Comparison of ENCODE assay signal across 15 cellular contexts in genomic region chr2:176934869-176935415, GRCh38.
DNase-seq lines count a peak whose midpoint lies in the region; ATAC-seq, FAIRE-seq and TF ChIP-seq lines count a peak whose summit lies in the region.
"Had no signal": no experiment of that assay in that cellular context is flagged by ENCODE, and none has a peak within 500 bp of the region (broad histone marks: within the 10 kb centered on the region; RNA-seq: fewer than 3 reads in every experiment).

No MANE protein-coding gene starts in this region.

- ATAC-seq in WTC11 (peak; percentile 55), HG02870 (IDR thresholded peaks at IDR 0.05; ENCODE audit: unreplicated experiment) (no peak)

- peaks cover 5% of the 10 kb centered on the region for H3K4me1 Mint-ChIP-seq in WTC11

- H3K4me3 Mint-ChIP-seq in WTC11: no peak overlapping the region

- TF ChIP-seq POLR2A in uterus (IDR thresholded peaks at IDR 0.05): no peak

- POLR2A ChIA-PET in WTC11 (lab: Charles Lee): no interaction called here

- CTCF ChIA-PET in WTC11 (lab: Charles Lee): no interaction called here

- H3K27ac Mint-ChIP-seq in WTC11: no peak overlapping the region

- FAIRE-seq in GM18507 (lab: Jason Lieb, UNC): peak; percentile 48
- FAIRE-seq: H1 had no signal

- intact Hi-C loops in uterus (cut with DNase I; ENCODE audit: low total_unique reads): no loop called here

- no peaks in the 10 kb centered on the region for H3K27me3 ChIP-seq in uterus

- H3K4me3 ChIP-seq in fibroblast of villous mesenchyme (ENCODE audit: low read depth, low read length) (no peak overlapping the region), uterus (no peak overlapping the region)

- DNase-seq in GM18507 (ENCODE audit: extremely low spot score, insufficient read length, low read depth): no peak
- DNase-seq in WTC11 (ENCODE audit: low spot score): no peak
- peak; percentile 14 for DNase-seq in fibroblast of villous mesenchyme (ENCODE audit: low read depth)
- DNase-seq in uterus: peak; percentile 17 to 29
- DNase-seq in activated CD4-positive, alpha-beta T cell treated with anti-CD3 and anti-CD28 coated beads for 48 hours: no peak
- DNase-seq in putamen (ENCODE audit: low spot score): no peak
- DNase-seq: ACHN, GDM1, NCI-H1417, NCI-H187, NCI-H345, NCI-H526 had no signal

- H3K27me3 Mint-ChIP-seq in WTC11 (ENCODE audit: low read depth): no peaks in the 10 kb centered on the region

- no peaks in the 10 kb centered on the region for H3K9me3 Mint-ChIP-seq in WTC11

- no peaks in the 10 kb centered on the region for H3K36me3 ChIP-seq in uterus

- no peaks in the 10 kb centered on the region for H3K36me3 Mint-ChIP-seq in WTC11

- no peaks in the 10 kb centered on the region for H3K4me1 ChIP-seq in uterus

- no peaks in the 10 kb centered on the region for H3K9me3 ChIP-seq in uterus

- no peak overlapping the region for H3K27ac ChIP-seq in uterus
- H3K27ac ChIP-seq: KMS-11 had no signal

- TF ChIP-seq CTCF in WTC11 (IDR thresholded peaks at IDR 0.05): no peak
- no peak for TF ChIP-seq CTCF in fibroblast of villous mesenchyme (IDR thresholded peaks at IDR 0.05; ENCODE audit: insufficient read depth, low read depth, low read length)
- TF ChIP-seq CTCF in uterus (IDR thresholded peaks at IDR 0.05): no peak

TF ChIP-seq in WTC11, 78 proteins besides CTCF, POLR2A, EP300 and RAD21:
- TF ChIP-seq ZNF281 (CRISPR knock-in tag; IDR thresholded peaks at IDR 0.05): no peak
- no peak for TF ChIP-seq FOXP4 (CRISPR knock-in tag; IDR thresholded peaks at IDR 0.05)
- TF ChIP-seq OVOL2 (CRISPR knock-in tag; IDR thresholded peaks at IDR 0.05; ENCODE audit: borderline replicate concordance): no peak
- TF ChIP-seq TP53 (CRISPR knock-in tag; IDR thresholded peaks at IDR 0.05): no peak
- TF ChIP-seq ZNF425 (CRISPR knock-in tag; conservative IDR thresholded peaks at IDR 0.05): no peak
- no peak for TF ChIP-seq MYBL2 (CRISPR knock-in tag; IDR thresholded peaks at IDR 0.05)
- no peak for TF ChIP-seq ZNF671 (CRISPR knock-in tag; IDR thresholded peaks at IDR 0.05)
- TF ChIP-seq ZNF138 (CRISPR knock-in tag; conservative IDR thresholded peaks at IDR 0.05): no peak
- TF ChIP-seq ETV6 (CRISPR knock-in tag; IDR thresholded peaks at IDR 0.05): no peak
- no peak for TF ChIP-seq GABPB1 (CRISPR knock-in tag; IDR thresholded peaks at IDR 0.05)
- TF ChIP-seq GRHL2 (CRISPR knock-in tag; IDR thresholded peaks at IDR 0.05; ENCODE audit: insufficient replicate concordance, severe bottlenecking): no peak
- TF ChIP-seq TCF7 (CRISPR knock-in tag; IDR thresholded peaks at IDR 0.05; ENCODE audit: low read depth): no peak
- TF ChIP-seq SMAD3 (CRISPR knock-in tag; IDR thresholded peaks at IDR 0.05; ENCODE audit: borderline replicate concordance): no peak
- TF ChIP-seq STAT6 (CRISPR knock-in tag; conservative IDR thresholded peaks at IDR 0.05; ENCODE audit: low read depth): no peak

Comparison
In these comparisons a context has a peak if more than half of its experiments do, and no peak if none do; other contexts are left out.
1. DNase-seq: peak in fibroblast of villous mesenchyme (single experiment) and uterus (2 of 2); none in GM18507 (single experiment), WTC11 (single experiment), activated CD4-positive, alpha-beta T cell treated with anti-CD3 and anti-CD28 coated beads for 48 hours (single experiment) and putamen (single experiment).